Comparison of ENCODE assay signal across 8 cellular contexts in genomic region chr13:113034451-113035208, GRCh38.
DNase-seq lines count a peak whose midpoint lies in the region; ATAC-seq, FAIRE-seq and TF ChIP-seq lines count a peak whose summit lies in the region.

No MANE protein-coding gene starts in this region.

- H2AFZ ChIP-seq in GM23248, result peak overlapping the region; percentile 75

- TF ChIP-seq POLR2A in ovary (IDR thresholded peaks at IDR 0.05), result no peak
- TF ChIP-seq POLR2A in GM12891 (IDR thresholded peaks at IDR 0.05; ENCODE audit: low read depth, low read length), result no peak

- peak overlapping the region; percentile 65 for H3K4me2 ChIP-seq in GM23248 (ENCODE audit: unreplicated experiment)

- H3K9ac ChIP-seq in GM23248, result no peak overlapping the region

- no peak for FAIRE-seq in GM12891 (lab: Jason Lieb, UNC)

- intact Hi-C loops in ovary (cut with DNase I), result loop anchor here in 3 of 4 donors (5.0 to 10.0 kb wide), 6 partner anchors 92 to 363 kb away; partner anchors contain the start of genes CUL4A (in 1 of the 3) and PCID2 (in 1 of the 3)

- WGBS in GM23248 (ENCODE audit: low coverage in 1 of 2, low lambda C conversion rate in 2 of 2, missing lambda C conversion rate in 2 of 2), 2 experiments, result 42 to 47% methylated on average over 28 to 35 of the region's 35 CpGs
- WGBS in ovary, 3 donors, result 55 to 61% (median 59%) methylated on average over 35 of the region's 35 CpGs

- no peak for TF ChIP-seq EP300 in ovary (IDR thresholded peaks at IDR 0.05)

- CTCF ChIA-PET in RWPE1 (lab: Yijun Ruan, JAX), result interaction anchor here (0.5 to 1.3 kb wide), 6 partner anchors 9 to 462 kb away, joined by 3 to 4 read pairs (median 3); no protein-coding TSS in a partner anchor

- no peaks in the 10 kb centered on the region for H4K20me1 ChIP-seq in GM23248 (ENCODE audit: insufficient read depth)

- no peaks in the 10 kb centered on the region for H3K79me2 ChIP-seq in GM23248 (ENCODE audit: insufficient read depth)

- no peaks in the 10 kb centered on the region for H3K9me3 ChIP-seq in GM23248 (ENCODE audit: low read depth)
- H3K9me3 ChIP-seq in ovary, result no peaks in the 10 kb centered on the region

- H3K36me3 ChIP-seq in GM23248 (ENCODE audit: low read depth) (no peaks in the 10 kb centered on the region), ovary (no peaks in the 10 kb centered on the region)

- POLR2A ChIA-PET in RWPE1 (lab: Yijun Ruan, JAX; ENCODE audit: low non-redundant PET), result no interaction called here

- peak; percentile 88 for DNase-seq in GM23248
- peak; percentile 65 for DNase-seq in RWPE1 (ENCODE audit: low spot score)
- peak; percentile 77 for DNase-seq in fibroblast of peridontal ligament (ENCODE audit: extremely low read depth)
- DNase-seq in ovary, result peak; percentile 47 to 73 (median 66)
- DNase-seq in GM12891 (ENCODE audit: insufficient read length, low spot score), result no peak
- no peak for DNase-seq in DMS153 treated with DMSO at 0.1 percent for 48 hours (lab: John Stamatoyannopoulos, UW; ENCODE audit: unreplicated experiment)

- H3K4me1 ChIP-seq in GM23248 (ENCODE audit: insufficient read depth) (no peaks in the 10 kb centered on the region), ovary (ENCODE audit: insufficient read depth) (peaks cover 2% of the 10 kb centered on the region)

- no peaks in the 10 kb centered on the region for H3K9me2 ChIP-seq in GM23248 (ENCODE audit: insufficient read depth)

- H3K4me3 ChIP-seq in GM23248 (peak overlapping the region; percentile 39; the same call in 1 of the 2 replicates), ovary (no peak overlapping the region)

- ATAC-seq in HG03025 (IDR thresholded peaks at IDR 0.05; ENCODE audit: low FRiP score, unreplicated experiment), result no peak
- ATAC-seq in HG03342 (IDR thresholded peaks at IDR 0.05; ENCODE audit: unreplicated experiment), result no peak

- in situ Hi-C loops in GM23248 (cut with MboI), result loop anchor here (10.0 kb wide), 1 partner anchor 180 kb away; no protein-coding TSS in a partner anchor

- H3K27ac ChIP-seq in GM23248, result no peak overlapping the region
- H3K27ac ChIP-seq in RWPE1, result no peak overlapping the region
- H3K27ac ChIP-seq in ovary, result no peak overlapping the region

- TF ChIP-seq CTCF in RWPE1 (conservative IDR thresholded peaks at IDR 0.05; ENCODE audit: low read depth) (peak; percentile 76), ovary (IDR thresholded peaks at IDR 0.05) (peak; percentile 59 to 73 (median 64))

- H3F3A ChIP-seq in GM23248 (ENCODE audit: insufficient read depth), result no peaks in the 10 kb centered on the region

- H3K27me3 ChIP-seq in GM23248 (replicated peaks; ENCODE audit: insufficient read depth), result peaks cover 28% of the 10 kb centered on the region
- no peaks in the 10 kb centered on the region for H3K27me3 ChIP-seq in ovary

TF ChIP-seq in GM12891, 5 proteins besides CTCF, POLR2A, EP300 and RAD21:
- no peak for TF ChIP-seq PAX5 (IDR thresholded peaks at IDR 0.05; ENCODE audit: insufficient read depth, low read length, severe bottlenecking)
- no peak for TF ChIP-seq POU2F2 (IDR thresholded peaks at IDR 0.05; ENCODE audit: low read depth, low read length)
- no peak for TF ChIP-seq POLR2AphosphoS5 (IDR thresholded peaks at IDR 0.05; ENCODE audit: low read depth, low read length)
- TF ChIP-seq SPI1 (IDR thresholded peaks at IDR 0.05; ENCODE audit: low read depth, low read length), result no peak
- no peak for TF ChIP-seq TAF1 (IDR thresholded peaks at IDR 0.05; ENCODE audit: low read depth, low read length)

Comparison
In these comparisons a context has a peak if more than half of its experiments do, and no peak if none do; other contexts are left out.
1. DNase-seq: peak in GM23248 (single experiment), RWPE1 (single experiment), fibroblast of peridontal ligament (single experiment) and ovary (5 of 5); none in GM12891 (single experiment) and DMS153 treated with DMSO at 0.1 percent for 48 hours (single experiment).